8 cellular contexts compared by ENCODE assay signal in genomic region chr1:109112652-109113285, GRCh38. TPM values are rescaled to one million over a fixed set of nuclear protein-coding genes. Genes with fewer than 3 reads are reported as not detected.
DNase-seq lines count a peak whose midpoint lies in the region; ATAC-seq and TF ChIP-seq lines count a peak whose summit lies in the region.

No MANE protein-coding gene starts in this region.

- H3K27me3 ChIP-seq in Panc1 (ENCODE audit: control insufficient read depth, insufficient read depth, low read length): no peaks in the 10 kb centered on the region
- H3K27me3 ChIP-seq in naive thymus-derived CD4-positive, alpha-beta T cell (ENCODE audit: control insufficient read depth in 2 of 2, insufficient read depth in 2 of 2, low read length in 2 of 2): no peaks in the 10 kb centered on the region

- ATAC-seq in GM21367 (IDR thresholded peaks at IDR 0.05; ENCODE audit: unreplicated experiment): peak; percentile 59
- peak; percentile 94 for ATAC-seq in Panc1
- ATAC-seq in activated T-cell treated with anti-CD3 and anti-CD28 coated beads, Interleukin-2, amount 50 U/mL, for 72 hours (replicated peaks in 1 of 2): peak; percentile 53 to 67
- ATAC-seq in naive thymus-derived CD4-positive, alpha-beta T cell: peak; percentile 75

- BruUV-seq in Panc1 (replicated peaks; lab: Mats Ljungman, UMichigan): no TSS peak

- peak; percentile 91 for TF ChIP-seq CTCF in Panc1 (IDR thresholded peaks at IDR 0.05)

- H3K9me3 Mint-ChIP-seq in activated T-cell treated with anti-CD3 and anti-CD28 coated beads, Interleukin-2, amount 50 U/mL, for 72 hours: no peaks in the 10 kb centered on the region
- peaks cover 0 to 9% (median 0%) of the 10 kb centered on the region in 11 donors for H3K9me3 Mint-ChIP-seq in naive thymus-derived CD4-positive, alpha-beta T cell

- H3K36me3 Mint-ChIP-seq in activated T-cell treated with anti-CD3 and anti-CD28 coated beads, Interleukin-2, amount 50 U/mL, for 72 hours (ENCODE audit: insufficient read depth in 2 of 2): peaks cover 0 to 3% of the 10 kb centered on the region in 2 donors
- H3K36me3 Mint-ChIP-seq in naive thymus-derived CD4-positive, alpha-beta T cell: peaks cover 0 to 4% (median 0%) of the 10 kb centered on the region in 5 donors

- no peak overlapping the region for H3K27ac ChIP-seq in Panc1 (ENCODE audit: low read length)
- peak overlapping the region; percentile 68 for H3K27ac ChIP-seq in naive thymus-derived CD4-positive, alpha-beta T cell (ENCODE audit: low read depth, low read length)

- H3K27ac Mint-ChIP-seq in activated T-cell treated with anti-CD3 and anti-CD28 coated beads, Interleukin-2, amount 50 U/mL, for 72 hours: peak overlapping the region; percentile 88
- peak overlapping the region; percentile 84 to 96 (median 92) for H3K27ac Mint-ChIP-seq in naive thymus-derived CD4-positive, alpha-beta T cell

- H3K4me3 Mint-ChIP-seq in activated T-cell treated with anti-CD3 and anti-CD28 coated beads, Interleukin-2, amount 50 U/mL, for 72 hours: peak overlapping the region; percentile 91 to 97
- H3K4me3 Mint-ChIP-seq in naive thymus-derived CD4-positive, alpha-beta T cell: peak overlapping the region; percentile 78 to 93 (median 88)

- POLR2A ChIA-PET in Panc1 (lab: Charles Lee): interaction anchor here (0.6 kb wide), 1 partner anchor 19 kb away, joined by 3 read pairs; no protein-coding TSS in a partner anchor
- POLR2A ChIA-PET in naive thymus-derived CD4-positive, alpha-beta T cell (lab: Charles Lee): interaction anchor here (0.6 to 8.1 kb wide), 8 partner anchors 12 to 405 kb away, joined by 3 to 89 read pairs (median 3); partner anchors contain the start of gene TMEM167B

- H3K4me1 ChIP-seq in Panc1 (ENCODE audit: control insufficient read depth, insufficient read depth, low read length): no peaks in the 10 kb centered on the region
- peaks cover 16 to 21% of the 10 kb centered on the region in 2 donors for H3K4me1 ChIP-seq in naive thymus-derived CD4-positive, alpha-beta T cell (ENCODE audit: control insufficient read depth in 2 of 2, insufficient read depth in 2 of 2, low read length in 2 of 2)

- H3K4me1 Mint-ChIP-seq in activated T-cell treated with anti-CD3 and anti-CD28 coated beads, Interleukin-2, amount 50 U/mL, for 72 hours (ENCODE audit: low read depth): peaks cover 59% of the 10 kb centered on the region
- H3K4me1 Mint-ChIP-seq in naive thymus-derived CD4-positive, alpha-beta T cell: peaks cover 23 to 40% (median 28%) of the 10 kb centered on the region in 7 donors

- peaks cover 21% of the 10 kb centered on the region for H3K27me3 Mint-ChIP-seq in activated T-cell treated with anti-CD3 and anti-CD28 coated beads, Interleukin-2, amount 50 U/mL, for 72 hours (ENCODE audit: low read depth)
- H3K27me3 Mint-ChIP-seq in naive thymus-derived CD4-positive, alpha-beta T cell: peaks cover 0 to 41% (median 0%) of the 10 kb centered on the region in 5 donors

- intact Hi-C loops in Panc1 (cut with micrococcal nuclease; ENCODE audit: unreplicated experiment): loop anchor here (1.0 kb wide), 1 partner anchor 23 kb away; no protein-coding TSS in a partner anchor
- intact Hi-C loops in naive thymus-derived CD4-positive, alpha-beta T cell (cut with micrococcal nuclease): loop anchor here (1.0 to 5.0 kb wide), 16 partner anchors 12 to 600 kb away; partner anchors contain the start of genes CLCC1 (in 2 of the 2), PRPF38B (in 2 of the 2), STXBP3 (in 2 of the 2) and WDR47 (in 2 of the 2)

- DNase-seq in CMK (ENCODE audit: low read depth) (peak; percentile 58), Panc1 (ENCODE audit: low read depth, low spot score) (no peak), fibroblast of gingiva (ENCODE audit: low read depth) (peak; percentile 85)
- DNase-seq in Jurkat, Clone E6-1 (ENCODE audit: low read depth, low spot score): peak; percentile 73
- DNase-seq in activated T-cell treated with anti-CD3 and anti-CD28 coated beads, Interleukin-2, amount 50 U/mL, for 72 hours: peak; percentile 88 to 92
- DNase-seq in naive thymus-derived CD4-positive, alpha-beta T cell: peak; percentile 75 to 93 (median 85)
- peak; percentile 76 for DNase-seq in stimulated activated CD8-positive, alpha-beta memory T cell treated with anti-CD3 and anti-CD28 coated beads, Interleukin-7, amount 100 ng/mL, for 4 hours (ENCODE audit: low read depth in 2 of 2)

- CTCF ChIA-PET in Panc1 (lab: Charles Lee): interaction anchor here (0.6 to 1.2 kb wide), 4 partner anchors 9 to 145 kb away, joined by 3 to 4 read pairs (median 3); partner anchors contain the start of gene SARS1
- CTCF ChIA-PET in naive thymus-derived CD4-positive, alpha-beta T cell (lab: Charles Lee): interaction anchor here (0.7 to 4.3 kb wide), 8 partner anchors 12 to 784 kb away, joined by 3 to 39 read pairs (median 4); partner anchors contain the start of genes ATXN7L2 and PRPF38B

- in situ Hi-C loops in Panc1 (cut with HindIII; ENCODE audit: low pct_unique_long_range_greater_than_20kb, low sequenced_read_pairs): no loop called here

- H3K9me3 ChIP-seq in Panc1 (ENCODE audit: control insufficient read depth, insufficient read depth, low read depth, low read length): no peaks in the 10 kb centered on the region
- no peaks in the 10 kb centered on the region for H3K9me3 ChIP-seq in naive thymus-derived CD4-positive, alpha-beta T cell (ENCODE audit: control insufficient read depth in 2 of 3, low read length in 3 of 3)

- H3K36me3 ChIP-seq in Panc1 (ENCODE audit: control insufficient read depth, insufficient read depth, low read length): no peaks in the 10 kb centered on the region
- no peaks in the 10 kb centered on the region for H3K36me3 ChIP-seq in naive thymus-derived CD4-positive, alpha-beta T cell (ENCODE audit: control insufficient read depth in 2 of 3, insufficient read depth in 3 of 3, low read length in 3 of 3)

- H3K4me3 ChIP-seq in Jurkat, Clone E6-1 (ENCODE audit: low read length): peak overlapping the region; percentile 49
- peak overlapping the region; percentile 3 to 30; a peak in 3 of 4 replicates for H3K4me3 ChIP-seq in Panc1 (ENCODE audit: low read depth in 2 of 2, low read length in 2 of 2)
- peak overlapping the region; percentile 68 for H3K4me3 ChIP-seq in naive thymus-derived CD4-positive, alpha-beta T cell (ENCODE audit: low read length)

RNA-seq across cellular contexts. Expression of gene ELAPOR1, which starts 1.1 kb away (rescaled TPM):
- 0.64 TPM for polyA plus RNA-seq in Jurkat, Clone E6-1 (2012; ENCODE audit: insufficient read depth, insufficient read length)
- 0.28 TPM for total RNA-seq in Panc1 (2021; ENCODE audit: unreplicated experiment)
- 0.16 TPM for polyA plus RNA-seq in Panc1 (2012; ENCODE audit: insufficient read length)
- total RNA-seq in activated T-cell treated with anti-CD3 and anti-CD28 coated beads, Interleukin-2, amount 50 U/mL, for 72 hours: 10 to 100 TPM in 1 of 2 donors, 1 to 10 TPM in 1; 9.4 to 10.2 TPM
- 10 to 100 TPM in 2 of 5 experiments, 1 to 10 TPM in 3; 4.4 to 12.3 (median 6.7) TPM for total RNA-seq in naive thymus-derived CD4-positive, alpha-beta T cell
- 10 to 100 TPM in 1 of 2 donors, 1 to 10 TPM in 1; 7.1 to 10.3 TPM for polyA plus RNA-seq in naive thymus-derived CD4-positive, alpha-beta T cell

RNA-seq across cellular contexts. Expression of gene TMEM167B, which starts 22.2 kb away (rescaled TPM):
- 29.1 TPM for polyA plus RNA-seq in Jurkat, Clone E6-1 (2012; ENCODE audit: insufficient read depth, insufficient read length)
- total RNA-seq in Panc1 (2021; ENCODE audit: unreplicated experiment): 18.1 TPM
- 11.3 TPM for polyA plus RNA-seq in Panc1 (2012; ENCODE audit: insufficient read length)
- total RNA-seq in activated T-cell treated with anti-CD3 and anti-CD28 coated beads, Interleukin-2, amount 50 U/mL, for 72 hours: 10 to 100 TPM; 50.2 to 57.1 TPM
- total RNA-seq in naive thymus-derived CD4-positive, alpha-beta T cell: 10 to 100 TPM; 33.2 to 65.6 (median 41.2) TPM
- polyA plus RNA-seq in naive thymus-derived CD4-positive, alpha-beta T cell: 10 to 100 TPM; 28.3 to 28.6 TPM

RNA-seq across cellular contexts. Expression of gene TAF13, which starts 37.0 kb away (rescaled TPM):
- polyA plus RNA-seq in Jurkat, Clone E6-1 (2012; ENCODE audit: insufficient read depth, insufficient read length): 19.5 TPM
- 28.9 TPM for total RNA-seq in Panc1 (2021; ENCODE audit: unreplicated experiment)
- polyA plus RNA-seq in Panc1 (2012; ENCODE audit: insufficient read length): 14.4 TPM
- total RNA-seq in activated T-cell treated with anti-CD3 and anti-CD28 coated beads, Interleukin-2, amount 50 U/mL, for 72 hours: 10 to 100 TPM; 25.9 to 29.4 TPM
- 10 to 100 TPM; 11.0 to 23.6 (median 17.6) TPM for total RNA-seq in naive thymus-derived CD4-positive, alpha-beta T cell
- polyA plus RNA-seq in naive thymus-derived CD4-positive, alpha-beta T cell: 1 to 10 TPM in 1 of 2 donors, under 1 TPM in 1; 0.77 to 1.7 TPM

Comparison
In these comparisons a context has a peak if more than half of its experiments do, and no peak if none do; other contexts are left out.
1. H3K4me3 ChIP-seq: peak in every context shown above with its lines; median percentile 68 in naive thymus-derived CD4-positive, alpha-beta T cell; 49 in Jurkat, Clone E6-1; 16 in Panc1.